Comparison of ENCODE assay signal across 27 cellular contexts in genomic region chr5:133889271-133889905, GRCh38.
"Had no signal": no experiment of that assay in that cellular context is flagged by ENCODE, and none has a peak within 500 bp of the region (broad histone marks: within the 10 kb centered on the region; RNA-seq: fewer than 3 reads in every experiment).

No MANE protein-coding gene starts in this region.

- H3K27ac Mint-ChIP-seq: activated B cell treated with CpG ODN at 0.5 μM for 24 hours; activated CD4-positive, alpha-beta memory T cell treated with anti-CD3 and anti-CD28 coated beads for 36 hours; activated CD4-positive, alpha-beta T cell treated with anti-CD3 and anti-CD28 coated beads, Interleukin-2, amount 10 ng/mL, durations not matched to agents 7 days and 5 days; activated naive CD4-positive, alpha-beta T cell treated with anti-CD3 and anti-CD28 coated beads for 36 hours; activated naive CD8-positive, alpha-beta T cell; activated T-helper 17 cell treated with anti-CD3 and anti-CD28 coated beads, Interleukin-2, amount 50 U/mL, for 72 hours; T-helper 1 cell treated with Interleukin-12 subunit alpha and Interleukin-12 subunit beta and Interleukin-4 antibody, amounts not matched to agents 30 μg/mL and 1 μg/mL, for 36 hours had no signal

- H3K4me3 Mint-ChIP-seq: activated B cell treated with CpG ODN at 0.5 μM for 24 hours; activated CD4-positive, alpha-beta memory T cell treated with anti-CD3 and anti-CD28 coated beads for 36 hours; activated CD4-positive, alpha-beta T cell treated with anti-CD3 and anti-CD28 coated beads, Interleukin-2, amount 10 ng/mL, durations not matched to agents 7 days and 5 days; activated naive CD4-positive, alpha-beta T cell treated with anti-CD3 and anti-CD28 coated beads for 36 hours; activated naive CD8-positive, alpha-beta T cell; activated T-cell treated with anti-CD3 and anti-CD28 coated beads, Interleukin-2, amount 50 U/mL, for 4 hours; activated T-helper 17 cell treated with anti-CD3 and anti-CD28 coated beads, Interleukin-2, amount 50 U/mL, for 72 hours; brain; central memory CD8-positive, alpha-beta T cell; T-helper 1 cell treated with Interleukin-12 subunit alpha and Interleukin-12 subunit beta and Interleukin-4 antibody, amounts not matched to agents 30 μg/mL and 1 μg/mL, for 36 hours had no signal

- H3K27me3 Mint-ChIP-seq: activated B cell treated with CpG ODN at 0.5 μM for 24 hours; activated CD4-positive, alpha-beta memory T cell treated with anti-CD3 and anti-CD28 coated beads for 36 hours; activated CD4-positive, alpha-beta T cell treated with anti-CD3 and anti-CD28 coated beads, Interleukin-2, amount 10 ng/mL, durations not matched to agents 7 days and 5 days had no signal

- ATAC-seq: activated T-cell treated with anti-CD3 and anti-CD28 coated beads, Interleukin-2, amount 50 U/mL, for 4 hours; Panc1; Right ventricle myocardium inferior; SK-N-SH treated with all-trans-retinoic acid at 6 μM for 48 hours had no signal

- H3K9me3 Mint-ChIP-seq: activated B cell treated with CpG ODN at 0.5 μM for 24 hours; activated CD4-positive, alpha-beta memory T cell treated with anti-CD3 and anti-CD28 coated beads for 36 hours; activated naive CD4-positive, alpha-beta T cell treated with anti-CD3 and anti-CD28 coated beads for 36 hours; activated T-cell treated with anti-CD3 and anti-CD28 coated beads, Interleukin-2, amount 50 U/mL, for 4 hours; activated T-helper 17 cell treated with anti-CD3 and anti-CD28 coated beads, Interleukin-2, amount 50 U/mL, for 72 hours; central memory CD8-positive, alpha-beta T cell; T-helper 1 cell treated with Interleukin-12 subunit alpha and Interleukin-12 subunit beta and Interleukin-4 antibody, amounts not matched to agents 30 μg/mL and 1 μg/mL, for 36 hours had no signal

- H3K36me3 Mint-ChIP-seq: activated CD4-positive, alpha-beta memory T cell treated with anti-CD3 and anti-CD28 coated beads for 36 hours; brain had no signal

- DNase-seq: activated B cell treated with CpG ODN at 0.5 μM for 24 hours; activated CD4-positive, alpha-beta memory T cell treated with anti-CD3 and anti-CD28 coated beads for 36 hours; activated CD4-positive, alpha-beta T cell treated with anti-CD3 and anti-CD28 coated beads, Interleukin-2, amount 10 ng/mL, durations not matched to agents 7 days and 5 days; activated CD8-positive, alpha-beta memory T cell treated with anti-CD3 and anti-CD28 coated beads for 24 hours; activated gamma-delta T cell; activated naive CD4-positive, alpha-beta T cell treated with anti-CD3 and anti-CD28 coated beads for 36 hours; activated T-cell treated with anti-CD3 and anti-CD28 coated beads, Interleukin-2, amount 50 U/mL, for 4 hours; amygdala; KG1; NCI-H1092; NCI-H1417; NCI-H1930; NCI-H226; NCI-H526; NCI-H774; NK-92 treated with Interleukin-12 subunit alpha and Interleukin-12 subunit beta, amount 100 ng/mL, for 24 hours; OCI-M1; RPMI8226; SW 1271 had no signal

- H3K4me1 Mint-ChIP-seq: activated CD4-positive, alpha-beta T cell treated with anti-CD3 and anti-CD28 coated beads, Interleukin-2, amount 10 ng/mL, durations not matched to agents 7 days and 5 days; activated T-helper 17 cell treated with anti-CD3 and anti-CD28 coated beads, Interleukin-2, amount 50 U/mL, for 72 hours; central memory CD8-positive, alpha-beta T cell had no signal
